Comparison of ENCODE assay signal across 18 cellular contexts in the genomic region with DNA sequence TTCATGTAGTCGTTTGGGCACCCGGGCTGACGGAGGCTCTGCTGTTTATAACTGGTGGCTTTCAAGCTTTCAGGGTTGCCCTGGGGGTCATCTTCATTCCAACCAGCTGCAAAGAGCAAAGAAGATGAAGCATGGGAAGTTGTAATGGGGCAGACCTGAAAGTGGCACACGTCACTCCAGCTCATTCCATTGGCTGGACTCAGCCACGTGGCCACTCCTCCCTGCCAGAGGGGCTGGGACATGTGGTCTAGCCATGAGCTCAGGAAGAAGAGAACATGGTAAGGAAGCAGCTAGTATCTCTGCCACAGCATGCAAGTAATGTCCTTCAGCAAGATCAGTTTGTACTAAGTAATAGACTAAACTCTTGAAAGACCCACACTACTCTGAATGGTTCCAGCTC. TPM values are rescaled to one million over a fixed set of nuclear protein-coding genes. Genes with fewer than 3 reads are reported as not detected.
A peak's percentile ranks its signal among the peaks of the same experiment; 100 is the strongest.
DNase-seq lines count a peak whose midpoint lies in the region; ATAC-seq, FAIRE-seq and TF ChIP-seq lines count a peak whose summit lies in the region.
"Had no signal": no experiment of that assay in that cellular context is flagged by ENCODE, and none has a peak within 500 bp of the region (broad histone marks: within the 10 kb centered on the region; RNA-seq: fewer than 3 reads in every experiment).

No MANE protein-coding gene starts in this region.

- H3K4me1 Mint-ChIP-seq in progenitor cell of endocrine pancreas (ENCODE audit: low read depth), result no peaks in the 10 kb centered on the region

- FAIRE-seq in HepG2 (lab: Jason Lieb, UNC), result peak; percentile 26
- FAIRE-seq: keratinocyte had no signal

- H3K36me3 Mint-ChIP-seq in progenitor cell of endocrine pancreas (ENCODE audit: insufficient read depth), result no peaks in the 10 kb centered on the region

- H3K4me1 ChIP-seq in HepG2 (ENCODE audit: insufficient read depth, low read length), result peaks cover 31% of the 10 kb centered on the region
- H3K4me1 ChIP-seq in right lobe of liver, result no peaks in the 10 kb centered on the region

- H3K27me3 Mint-ChIP-seq in progenitor cell of endocrine pancreas, result no peaks in the 10 kb centered on the region
- H3K27me3 Mint-ChIP-seq: stimulated activated naive CD8-positive, alpha-beta T cell treated with anti-CD3 and anti-CD28 coated beads, Interleukin-15, amount 100 ng/mL, for 72 hours had no signal

- TF ChIP-seq EP300 in HepG2 (IDR thresholded peaks at IDR 0.05; ENCODE audit: low read depth in 2 of 2, low read length in 2 of 2), result no peak
- TF ChIP-seq EP300 in HepG2 (CRISPR knock-in tag; IDR thresholded peaks at IDR 0.05; ENCODE audit: borderline replicate concordance), result no peak

- no peaks in the 10 kb centered on the region for H3K9me3 ChIP-seq in HepG2 (ENCODE audit: low read length)
- no peaks in the 10 kb centered on the region for H3K9me3 ChIP-seq in right lobe of liver
- H3K9me3 ChIP-seq: SJCRH30 had no signal

- no TSS peak for BruUV-seq in HepG2 (replicated peaks; lab: Mats Ljungman, UMichigan)

- ATAC-seq in HepG2 (peak; percentile 75), right lobe of liver (no peak), HG03097 (IDR thresholded peaks at IDR 0.05; ENCODE audit: low FRiP score, unreplicated experiment) (no peak), HG02970 (IDR thresholded peaks at IDR 0.05; ENCODE audit: low FRiP score, unreplicated experiment) (no peak)
- ATAC-seq: stimulated activated naive CD8-positive, alpha-beta T cell treated with anti-CD3 and anti-CD28 coated beads, Interleukin-15, amount 100 ng/mL, for 72 hours had no signal

- no peak overlapping the region for H3K27ac Mint-ChIP-seq in progenitor cell of endocrine pancreas
- H3K27ac Mint-ChIP-seq: CD4-positive, alpha-beta T cell; stimulated activated naive CD8-positive, alpha-beta T cell treated with anti-CD3 and anti-CD28 coated beads, Interleukin-15, amount 100 ng/mL, for 72 hours had no signal

- H4K20me1 ChIP-seq in HepG2 (ENCODE audit: insufficient read depth, low read length), result no peaks in the 10 kb centered on the region

- H3K79me2 ChIP-seq in HepG2 (ENCODE audit: insufficient read depth, low read length), result no peaks in the 10 kb centered on the region

- H3K36me3 ChIP-seq in HepG2 (replicated peaks in 1 of 2; ENCODE audit: control insufficient read depth in 1 of 2, insufficient read depth in 2 of 2, low read length in 2 of 2) (no peaks in the 10 kb centered on the region), right lobe of liver (no peaks in the 10 kb centered on the region)
- H3K36me3 ChIP-seq: SJCRH30 had no signal

- WGBS in HepG2 (ENCODE audit: low lambda C conversion rate), result 17% methylated on average over 5 of the region's 5 CpGs
- 59% methylated on average over 4 of the region's 5 CpGs for WGBS in right lobe of liver (ENCODE audit: insufficient coverage, low coverage, low lambda C conversion rate, missing lambda C conversion rate)

- TF ChIP-seq POLR2A in HepG2 (IDR thresholded peaks at IDR 0.05; ENCODE audit: insufficient read depth in 1 of 2, low read depth in 2 of 2, low read length in 2 of 2) (no peak), right lobe of liver (IDR thresholded peaks at IDR 0.05) (no peak)

- H3K4me3 ChIP-seq in HepG2 (replicated peaks in 1 of 3; ENCODE audit: insufficient read depth in 1 of 3, low read depth in 2 of 3, low read length in 3 of 3) (peak overlapping the region in 1 of 3 experiments; percentile 29; a peak in 2 of 6 replicates), right lobe of liver (no peak overlapping the region)
- H3K4me3 ChIP-seq: SJCRH30 had no signal

- no peak for TF ChIP-seq RAD21 in HepG2 (CRISPR knock-in tag; IDR thresholded peaks at IDR 0.05)

- no peaks in the 10 kb centered on the region for H3K9me3 Mint-ChIP-seq in progenitor cell of endocrine pancreas (ENCODE audit: low read depth)
- H3K9me3 Mint-ChIP-seq: CD4-positive, alpha-beta T cell; stimulated activated naive CD8-positive, alpha-beta T cell treated with anti-CD3 and anti-CD28 coated beads, Interleukin-15, amount 100 ng/mL, for 72 hours had no signal

- DNase-seq in HepG2 (ENCODE audit: low spot score) (peak; percentile 13), right lobe of liver (no peak), RKO (ENCODE audit: low spot score) (peak; percentile 3), foreskin melanocyte (peak; percentile 19), DMS153 (lab: John Stamatoyannopoulos, UW) (no peak), progenitor cell of endocrine pancreas (ENCODE audit: low spot score, unreplicated experiment) (no peak)
- DNase-seq: CD4-positive, alpha-beta T cell; cerebellar nuclear complex; effector memory CD4-positive, alpha-beta T cell; EL; NCI-H1930; NCI-H510A; SJCRH30; stimulated activated naive CD8-positive, alpha-beta T cell treated with anti-CD3 and anti-CD28 coated beads, Interleukin-15, amount 100 ng/mL, for 72 hours; T-helper 9 cell had no signal

- H3K27me3 ChIP-seq in HepG2 (ENCODE audit: control insufficient read depth in 1 of 2, insufficient read depth in 2 of 2, low read length in 2 of 2) (no peaks in the 10 kb centered on the region), right lobe of liver (no peaks in the 10 kb centered on the region)
- H3K27me3 ChIP-seq: SJCRH30 had no signal

- no peak for TF ChIP-seq CTCF in HepG2 (CRISPR knock-in tag; IDR thresholded peaks at IDR 0.05)
- no peak for TF ChIP-seq CTCF in right lobe of liver (IDR thresholded peaks at IDR 0.05)
- no peak for TF ChIP-seq CTCF in progenitor cell of endocrine pancreas (IDR thresholded peaks at IDR 0.05; ENCODE audit: unreplicated experiment)

- H2AFZ ChIP-seq in HepG2 (ENCODE audit: low read length), result no peak overlapping the region

- no peak overlapping the region for H3K27ac ChIP-seq in HepG2 (ENCODE audit: extremely low read length, insufficient read depth, low read length)
- H3K27ac ChIP-seq in right lobe of liver, result no peak overlapping the region
- H3K27ac ChIP-seq: SJCRH30 had no signal

- intact Hi-C loops in HepG2 (cut with micrococcal nuclease; ENCODE audit: unreplicated experiment), result no loop called here
- intact Hi-C loops in right lobe of liver (cut with DNase I), result no loop called here

- H3K4me3 Mint-ChIP-seq in progenitor cell of endocrine pancreas (ENCODE audit: low read depth), result no peak overlapping the region
- H3K4me3 Mint-ChIP-seq: CD4-positive, alpha-beta T cell; stimulated activated naive CD8-positive, alpha-beta T cell treated with anti-CD3 and anti-CD28 coated beads, Interleukin-15, amount 100 ng/mL, for 72 hours had no signal

- in situ Hi-C loops in HepG2 (cut with HindIII; ENCODE audit: extremely low pct_ligation_motif_present, low pct_unique_long_range_greater_than_20kb), result no loop called here

- no peak overlapping the region for H3K9ac ChIP-seq in HepG2 (ENCODE audit: insufficient read depth, low read depth, low read length)

- H3K4me2 ChIP-seq in HepG2 (ENCODE audit: low read depth, low read length), result peak overlapping the region; percentile 64

- POLR2A ChIA-PET in HepG2 (lab: Yijun Ruan, JAX), result no interaction called here

- CTCF ChIA-PET in HepG2 (lab: Yijun Ruan, JAX; ENCODE audit: low intra/inter-chr PET ratio, low total read pairs), result no interaction called here

TF ChIP-seq in HepG2, 621 proteins besides CTCF, POLR2A, EP300 and RAD21 (continues in another document):
- TF ChIP-seq NFYC (CRISPR knock-in tag; IDR thresholded peaks at IDR 0.05) (peak; percentile 75), ZNF644 (CRISPR knock-in tag; IDR thresholded peaks at IDR 0.05; ENCODE audit: low read depth) (peak; percentile 66; the same call in 1 of the 2 replicates), ZFP90 (CRISPR knock-in tag; IDR thresholded peaks at IDR 0.05; ENCODE audit: borderline replicate concordance) (no peak), YEATS4 (CRISPR knock-in tag; IDR thresholded peaks at IDR 0.05; ENCODE audit: borderline replicate concordance) (no peak), ZNF605 (CRISPR knock-in tag; IDR thresholded peaks at IDR 0.05) (no peak), HMG20A (CRISPR knock-in tag; IDR thresholded peaks at IDR 0.05; ENCODE audit: borderline replicate concordance) (no peak), U2AF1 (optimal IDR thresholded peaks at IDR 0.05; ENCODE audit: low read depth, low read length) (no peak)

RNA-seq across cellular contexts. Expression of gene FERMT2, which starts 51.7 kb away (rescaled TPM):
- 60.4 and 86.5 TPM in 2 replicates for total RNA-seq in HepG2 (2016; rRNA removed; fragmentation: Illumina TruSeq; extraction: Trizol)
- total RNA-seq in HepG2 (2016; cell fraction: cytosol; rRNA removed; fragmentation: Illumina TruSeq; extraction: Trizol; ENCODE audit: low read depth), result 5.5 and 6.1 TPM in 2 replicates
- total RNA-seq in HepG2 (2016; cell fraction: insoluble cytoplasmic fraction; rRNA removed; fragmentation: Illumina TruSeq; extraction: Trizol), result 56.7 and 83.2 TPM in 2 replicates
- total RNA-seq in HepG2 (2016; cell fraction: membrane; rRNA removed; fragmentation: Illumina TruSeq; extraction: Trizol), result 14.3 and 17.6 TPM in 2 replicates
- 41.6 and 44.8 TPM in 2 replicates for total RNA-seq in HepG2 (2016; cell fraction: nucleus; rRNA removed; fragmentation: Illumina TruSeq; extraction: Trizol)
- polyA plus RNA-seq in HepG2 (2011; rRNA removed), result 25.1 and 36.2 TPM in 2 replicates
- polyA plus RNA-seq in HepG2 (2011; cell fraction: cytosol; rRNA removed), result 15.4 and 19.3 TPM in 2 replicates
- 14.5 and 17.7 TPM in 2 replicates for polyA plus RNA-seq in HepG2 (2011; cell fraction: nucleus; rRNA removed)
- polyA plus RNA-seq in HepG2 (2012), result 28.0 and 32.5 TPM in 2 replicates
- polyA plus RNA-seq in HepG2 (2016; cell fraction: cytosol; fragmentation: Illumina TruSeq; extraction: Trizol; ENCODE audit: low read depth), result 2.1 and 2.5 TPM in 2 replicates
- polyA plus RNA-seq in HepG2 (2016; cell fraction: insoluble cytoplasmic fraction; fragmentation: Illumina TruSeq; extraction: Trizol; ENCODE audit: low read depth), result 65.2 and 71.0 TPM in 2 replicates
- polyA plus RNA-seq in HepG2 (2016; cell fraction: membrane; fragmentation: Illumina TruSeq; extraction: Trizol; ENCODE audit: low read depth), result 8.3 and 9.2 TPM in 2 replicates
- 59.0 and 63.9 TPM in 2 replicates for polyA plus RNA-seq in HepG2 (2016; cell fraction: nucleus; fragmentation: Illumina TruSeq; extraction: Trizol; ENCODE audit: insufficient read depth, low read depth)
- polyA minus RNA-seq in HepG2 (2011; rRNA and poly(A)+ RNA removed; ENCODE audit: low replicate concordance), result 15.8 and 48.5 TPM in 2 replicates
- 23.5 and 25.8 TPM in 2 replicates for polyA minus RNA-seq in HepG2 (2011; cell fraction: cytosol; rRNA and poly(A)+ RNA removed)
- 39.3 and 47.6 TPM in 2 replicates for polyA minus RNA-seq in HepG2 (2011; cell fraction: nucleus; rRNA and poly(A)+ RNA removed)
- total RNA-seq in right lobe of liver, result 10 to 100 TPM; 40.4 to 64.5 (median 53.3) TPM
- total RNA-seq in progenitor cell of endocrine pancreas, result 44.4 and 52.8 TPM in 2 replicates

Comparison
In these comparisons a context has a peak if more than half of its experiments do, and no peak if none do; other contexts are left out.
1. DNase-seq: peak in HepG2 (single experiment), RKO (single experiment) and foreskin melanocyte (single experiment); none in right lobe of liver (0 of 3), DMS153 (single experiment) and progenitor cell of endocrine pancreas (single experiment).